29 cellular contexts compared by ENCODE assay signal in the genomic region with DNA sequence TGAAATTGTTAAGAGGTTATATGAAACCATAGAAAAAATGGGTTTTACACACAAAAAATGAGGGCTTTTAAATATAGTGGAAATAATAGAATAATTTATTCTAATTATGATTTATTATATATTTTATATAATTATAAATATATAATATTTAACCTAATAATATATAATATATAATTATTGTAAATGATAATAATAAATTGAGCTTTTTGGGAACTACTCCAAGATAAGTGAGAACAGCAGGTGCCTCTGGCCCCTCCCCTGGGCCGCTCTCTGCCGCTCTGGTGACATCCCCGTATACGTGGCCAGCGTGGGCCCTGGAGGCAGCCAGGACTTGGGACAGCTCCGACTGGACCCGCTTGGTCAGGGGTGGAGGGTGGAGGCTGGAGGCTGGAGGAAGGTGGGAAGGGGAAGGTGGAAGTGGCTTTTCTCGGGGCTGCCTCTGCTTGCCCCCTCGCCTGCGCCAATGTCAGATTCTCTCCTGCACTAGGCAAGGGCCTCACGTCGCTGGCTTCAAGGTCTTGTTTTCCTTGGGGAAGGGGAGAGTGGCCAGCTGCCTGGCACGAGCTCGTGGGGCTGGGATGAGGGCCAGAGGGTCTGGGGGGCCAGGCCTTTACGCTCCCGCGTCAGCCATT.
"Had no signal": no experiment of that assay in that cellular context is flagged by ENCODE, and none has a peak within 500 bp of the region (broad histone marks: within the 10 kb centered on the region; RNA-seq: fewer than 3 reads in every experiment).

No MANE protein-coding gene starts in this region.

- H3K27ac Mint-ChIP-seq: natural killer cell treated with Interleukin-12 subunit alpha and Interleukin-12 subunit beta and Interleukin-15 and Interleukin-18, amount 100 ng/mL, for 72 hours; nephron progenitor cell; progenitor cell of endocrine pancreas; stimulated activated effector memory CD8-positive, alpha-beta T cell treated with anti-CD3 and anti-CD28 coated beads, Interleukin-12 subunit alpha, Interleukin-12 subunit beta, amount 100 ng/mL, for 72 hours; stimulated activated naive CD8-positive, alpha-beta T cell treated with anti-CD3 and anti-CD28 coated beads, Interleukin-15, Interleukin-2, amounts not matched to agents 100 ng/mL and 50 ng/mL, for 24 hours; type B pancreatic cell had no signal

- H3K36me3 ChIP-seq: ovary, right lobe of liver, uterus had no signal

- H3K9ac ChIP-seq: parathyroid adenoma had no signal

- H3K9me3 ChIP-seq: ovary, psoas muscle, right lobe of liver, sigmoid colon, stomach, thoracic aorta, thyroid gland, tibial nerve, upper lobe of right lung, uterus had no signal

- DNase-seq: naive thymus-derived CD8-positive, alpha-beta T cell; nephron progenitor cell; occipital lobe; ovary; posterior cingulate gyrus; psoas muscle; right cardiac atrium; right lobe of liver; sigmoid colon; small intestine; stimulated activated CD4-positive, alpha-beta T cell treated with anti-CD3 and anti-CD28 coated beads, Interleukin-15, amount 100 ng/mL, for 24 hours; stimulated activated CD4-positive, alpha-beta T cell treated with anti-CD3 and anti-CD28 coated beads, Interleukin-2, amount 100 ng/mL, for 24 hours; stimulated activated CD4-positive, alpha-beta T cell treated with anti-CD3 and anti-CD28 coated beads, Interleukin-2, amount 100 ng/mL, for 48 hours; stimulated activated CD4-positive, alpha-beta T cell treated with anti-CD3 and anti-CD28 coated beads, Interleukin-4, amount 100 ng/mL, for 24 hours; stimulated activated naive B cell treated with anti-CD40 and anti-IgM and Interleukin-4, amounts not matched to agents 10 μg/mL and 1 μg/mL and 100 μg/mL, for 72 hours; stimulated activated naive CD4-positive, alpha-beta T cell treated with Interleukin-2 at 50 U/mL for 16 hours; stomach; thyroid gland; upper lobe of right lung; uterus had no signal

- H3K79me2 ChIP-seq: parathyroid adenoma had no signal

- H2AFZ ChIP-seq: parathyroid adenoma had no signal

- H3K4me1 ChIP-seq: parathyroid adenoma, right lobe of liver, stomach, uterus had no signal

- ATAC-seq: naive thymus-derived CD8-positive, alpha-beta T cell; natural killer cell treated with Interleukin-12 subunit alpha and Interleukin-12 subunit beta and Interleukin-15 and Interleukin-18, amount 100 ng/mL, for 72 hours; psoas muscle; right cardiac atrium; right lobe of liver; stimulated activated effector memory CD8-positive, alpha-beta T cell treated with anti-CD3 and anti-CD28 coated beads, Interleukin-12 subunit alpha, Interleukin-12 subunit beta, amount 100 ng/mL, for 72 hours; stimulated activated naive B cell treated with anti-CD40 and anti-IgM and Interleukin-4, amounts not matched to agents 10 μg/mL and 1 μg/mL and 100 μg/mL, for 72 hours; upper lobe of right lung had no signal

- H3K36me3 Mint-ChIP-seq: natural killer cell treated with Interleukin-12 subunit alpha and Interleukin-12 subunit beta and Interleukin-15 and Interleukin-18, amount 100 ng/mL, for 72 hours; type B pancreatic cell had no signal

- H3K27me3 Mint-ChIP-seq: naive thymus-derived CD8-positive, alpha-beta T cell; natural killer cell treated with Interleukin-12 subunit alpha and Interleukin-12 subunit beta and Interleukin-15 and Interleukin-18, amount 100 ng/mL, for 72 hours; progenitor cell of endocrine pancreas; stimulated activated naive B cell treated with anti-CD40 and anti-IgM and Interleukin-4, amounts not matched to agents 10 μg/mL and 1 μg/mL and 100 μg/mL, for 72 hours; stimulated activated naive CD8-positive, alpha-beta T cell treated with anti-CD3 and anti-CD28 coated beads, Interleukin-15, Interleukin-2, amounts not matched to agents 100 ng/mL and 50 ng/mL, for 24 hours; type B pancreatic cell had no signal

- H3K4me3 ChIP-seq: ovary, psoas muscle, right lobe of liver, sigmoid colon, stomach, thoracic aorta, thyroid gland, tibial nerve, upper lobe of right lung, uterus had no signal

- H3K4me3 Mint-ChIP-seq: naive thymus-derived CD8-positive, alpha-beta T cell; natural killer cell treated with Interleukin-12 subunit alpha and Interleukin-12 subunit beta and Interleukin-15 and Interleukin-18, amount 100 ng/mL, for 72 hours; nephron progenitor cell; neural crest cell; stimulated activated effector memory CD8-positive, alpha-beta T cell treated with anti-CD3 and anti-CD28 coated beads, Interleukin-12 subunit alpha, Interleukin-12 subunit beta, amount 100 ng/mL, for 72 hours; stimulated activated naive B cell treated with anti-CD40 and anti-IgM and Interleukin-4, amounts not matched to agents 10 μg/mL and 1 μg/mL and 100 μg/mL, for 72 hours; stimulated activated naive CD8-positive, alpha-beta T cell treated with anti-CD3 and anti-CD28 coated beads, Interleukin-15, Interleukin-2, amounts not matched to agents 100 ng/mL and 50 ng/mL, for 24 hours; type B pancreatic cell had no signal

- FAIRE-seq: small intestine had no signal

- H3K27me3 ChIP-seq: ovary, right lobe of liver, sigmoid colon, stomach, thyroid gland, tibial nerve, upper lobe of right lung, uterus had no signal

- H3K27ac ChIP-seq: ovary, parathyroid adenoma, psoas muscle, right lobe of liver, sigmoid colon, stomach, thoracic aorta, thyroid gland, tibial nerve, upper lobe of right lung, uterus had no signal
